In the genomic region with DNA sequence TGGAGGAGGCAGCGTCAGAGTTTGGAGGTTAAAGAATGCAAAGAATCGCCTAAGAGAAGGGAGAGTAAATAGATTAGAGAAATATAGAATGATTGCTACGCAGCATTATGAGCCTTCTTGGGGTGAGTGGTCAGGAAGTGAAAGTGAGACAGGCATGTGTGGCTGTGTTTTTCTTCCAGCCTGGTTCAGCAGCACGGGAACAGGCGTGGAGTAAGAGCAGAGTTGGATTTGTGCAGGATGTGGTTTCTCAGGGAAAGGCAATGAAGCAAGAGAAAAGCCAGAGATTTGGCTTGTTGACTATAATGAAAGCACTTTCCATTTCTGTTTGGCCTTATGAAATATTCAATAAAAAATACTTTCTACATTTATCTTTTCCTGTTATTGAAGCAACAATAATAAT, we compare ENCODE assay signal across 1 cellular context.
TF ChIP-seq lines count a peak whose summit lies in the region.

No MANE protein-coding gene starts in this region.

TF ChIP-seq in HepG2, 621 proteins besides CTCF, POLR2A, EP300 and RAD21:
- TF ChIP-seq PAWR (CRISPR knock-in tag; IDR thresholded peaks at IDR 0.05; ENCODE audit: borderline replicate concordance), result no peak
- no peak for TF ChIP-seq ZNF33A (CRISPR knock-in tag; IDR thresholded peaks at IDR 0.05; ENCODE audit: borderline replicate concordance)
- no peak for TF ChIP-seq POLR2AphosphoS2 (IDR thresholded peaks at IDR 0.05; ENCODE audit: low read depth, low read length)
- no peak for TF ChIP-seq TBX2 (CRISPR knock-in tag; IDR thresholded peaks at IDR 0.05; ENCODE audit: borderline replicate concordance)
- no peak for TF ChIP-seq ZNF10 (CRISPR knock-in tag; IDR thresholded peaks at IDR 0.05; ENCODE audit: borderline replicate concordance, low read depth)
- TF ChIP-seq ZNF619 (CRISPR knock-in tag; IDR thresholded peaks at IDR 0.05), result no peak
